Comparison of ENCODE assay signal across 16 cellular contexts in genomic region chr11:111105566-111105965, GRCh38.
A peak's percentile ranks its signal among the peaks of the same experiment; 100 is the strongest.
DNase-seq lines count a peak whose midpoint lies in the region; TF ChIP-seq lines count a peak whose summit lies in the region.
"Had no signal": no experiment of that assay in that cellular context is flagged by ENCODE, and none has a peak within 500 bp of the region (broad histone marks: within the 10 kb centered on the region; RNA-seq: fewer than 3 reads in every experiment).

No MANE protein-coding gene starts in this region.

- H3K27me3 ChIP-seq in adipocyte (replicated peaks; ENCODE audit: control insufficient read depth, insufficient read depth, low read length) (no peaks in the 10 kb centered on the region), esophagus squamous epithelium (no peaks in the 10 kb centered on the region)
- H3K27me3 ChIP-seq: BLaER1 treated with 17β-estradiol and CSF1 and Interleukin-3, amounts not matched to agents 10 nM and 100 nM had no signal

- peak; percentile 29 for DNase-seq in EH (ENCODE audit: low read depth)
- peak; percentile 22 for DNase-seq in adipocyte (ENCODE audit: low read depth)
- DNase-seq in fibroblast of gingiva (ENCODE audit: low read depth), result peak; percentile 38
- DNase-seq in iris pigment epithelial cell (ENCODE audit: low read depth), result peak; percentile 81
- DNase-seq in Kasumi-1 (lab: John Stamatoyannopoulos, UW), result no peak
- no peak for DNase-seq in 8988T
- DNase-seq in GM13977 (ENCODE audit: low spot score), result no peak
- no peak for DNase-seq in esophagus squamous epithelium (lab: John Stamatoyannopoulos, UW)
- DNase-seq: DMS79 treated with DMSO at 0.1 percent for 48 hours, NCI-H1436 treated with DMSO at 0.1 percent for 48 hours, NCI-H2081 treated with DMSO at 0.1 percent for 48 hours, NCI-H524 had no signal

- H3K9me3 ChIP-seq in adipocyte (ENCODE audit: control insufficient read depth, low read length), result no peaks in the 10 kb centered on the region
- no peaks in the 10 kb centered on the region for H3K9me3 ChIP-seq in esophagus squamous epithelium
- H3K9me3 ChIP-seq: BLaER1 treated with 17β-estradiol and CSF1 and Interleukin-3, amounts not matched to agents 10 nM and 100 nM had no signal

- WGBS in esophagus squamous epithelium, 2 donors, result 94 to 95% methylated on average over 2 of the region's 2 CpGs

- H3K4me3 ChIP-seq in adipocyte (ENCODE audit: low read length), result no peak overlapping the region
- no peak overlapping the region for H3K4me3 ChIP-seq in esophagus squamous epithelium
- H3K4me3 ChIP-seq: BLaER1 treated with 17β-estradiol and CSF1 and Interleukin-3, amounts not matched to agents 10 nM and 100 nM; GM12878; GM23338; K562 had no signal

- H3K27ac ChIP-seq in esophagus squamous epithelium, result no peak overlapping the region
- H3K27ac ChIP-seq: BLaER1 treated with 17β-estradiol and CSF1 and Interleukin-3, amounts not matched to agents 10 nM and 100 nM had no signal

- H3K4me1 ChIP-seq in adipocyte (ENCODE audit: control insufficient read depth, insufficient read depth, low read length), result peaks cover 5% of the 10 kb centered on the region
- H3K4me1 ChIP-seq in esophagus squamous epithelium, result no peaks in the 10 kb centered on the region

- in situ Hi-C loops in GM13977 (cut with MboI; ENCODE audit: low pct_unique_long_range_greater_than_20kb, low sequenced_read_pairs, unreplicated experiment), result no loop called here

- no peak for TF ChIP-seq POLR2A in esophagus squamous epithelium (IDR thresholded peaks at IDR 0.05)

- no peak overlapping the region for H3K9ac ChIP-seq in adipocyte (ENCODE audit: low read length)
- H3K9ac ChIP-seq: BLaER1 treated with 17β-estradiol and CSF1 and Interleukin-3, amounts not matched to agents 10 nM and 100 nM had no signal

- intact Hi-C loops in esophagus squamous epithelium (cut with DNase I), result no loop called here

- TF ChIP-seq CTCF in GM13977 (IDR thresholded peaks at IDR 0.05; ENCODE audit: extremely low read depth, insufficient read depth, missing control alignments) (no peak), esophagus squamous epithelium (IDR thresholded peaks at IDR 0.05) (no peak)

- H3K36me3 ChIP-seq in adipocyte (ENCODE audit: control insufficient read depth, insufficient read depth, low read length, severe bottlenecking), result no peaks in the 10 kb centered on the region
- no peaks in the 10 kb centered on the region for H3K36me3 ChIP-seq in esophagus squamous epithelium
- H3K36me3 ChIP-seq: BLaER1 treated with 17β-estradiol and CSF1 and Interleukin-3, amounts not matched to agents 10 nM and 100 nM had no signal

Comparison
In these comparisons a context has a peak if more than half of its experiments do, and no peak if none do; other contexts are left out.
1. DNase-seq: peak in EH (single experiment), adipocyte (single experiment), fibroblast of gingiva (single experiment) and iris pigment epithelial cell (single experiment); none in Kasumi-1 (0 of 2), 8988T (single experiment), GM13977 (single experiment) and esophagus squamous epithelium (single experiment).